ENCODE assay signal across 8 cellular contexts in genomic region chr16:4765511-4766474, GRCh38. TPM values are rescaled to one million over a fixed set of nuclear protein-coding genes. Genes with fewer than 3 reads are reported as not detected.
DNase-seq lines count a peak whose midpoint lies in the region; ATAC-seq lines count a peak whose summit lies in the region.

No MANE protein-coding gene starts in this region.

- H3K36me3 ChIP-seq in ACC112 (ENCODE audit: insufficient read depth, low read length) (peaks cover 3% of the 10 kb centered on the region; the same call in 1 of the 2 replicates), mucosa of stomach (ENCODE audit: control insufficient read depth, insufficient read depth, low read length) (peaks cover 5% of the 10 kb centered on the region)

- H3K36me3 Mint-ChIP-seq in central memory CD8-positive, alpha-beta T cell (ENCODE audit: insufficient read depth): peaks cover 32% of the 10 kb centered on the region

- no peaks in the 10 kb centered on the region for H3K9me3 ChIP-seq in mucosa of stomach (ENCODE audit: control insufficient read depth, low read length)

- H3K4me1 ChIP-seq in ACC112 (ENCODE audit: control insufficient read depth, insufficient read depth, low read length, unreplicated experiment): peaks cover 14% of the 10 kb centered on the region
- peaks cover 21% of the 10 kb centered on the region for H3K4me1 ChIP-seq in mucosa of stomach (ENCODE audit: control insufficient read depth, insufficient read depth, low read length)

- peak overlapping the region; percentile 90 for H3K9ac ChIP-seq in mucosa of stomach (ENCODE audit: low read length)

- peaks cover 24% of the 10 kb centered on the region for H3K79me2 ChIP-seq in ACC112 (ENCODE audit: control insufficient read depth, insufficient read depth, low read length, unreplicated experiment)

- H3K27ac Mint-ChIP-seq in central memory CD8-positive, alpha-beta T cell (ENCODE audit: low read depth): peak overlapping the region; percentile 56

- H3K9me3 Mint-ChIP-seq in central memory CD8-positive, alpha-beta T cell: no peaks in the 10 kb centered on the region

- H2AFZ ChIP-seq in ACC112 (ENCODE audit: low read length, unreplicated experiment): peak overlapping the region; percentile 31

- peaks cover 30% of the 10 kb centered on the region for H3K4me1 Mint-ChIP-seq in central memory CD8-positive, alpha-beta T cell

- H3K27me3 ChIP-seq in ACC112 (ENCODE audit: insufficient read depth, low read length) (no peaks in the 10 kb centered on the region), mucosa of stomach (ENCODE audit: control insufficient read depth, insufficient read depth, low read length) (no peaks in the 10 kb centered on the region)

- H3K27me3 Mint-ChIP-seq in central memory CD8-positive, alpha-beta T cell: no peaks in the 10 kb centered on the region

- peak overlapping the region; percentile 80 for H3K4me3 ChIP-seq in ACC112 (ENCODE audit: low read depth, low read length)
- H3K4me3 ChIP-seq in Jurkat, Clone E6-1 (ENCODE audit: low read length): peak overlapping the region; percentile 81
- H3K4me3 ChIP-seq in mucosa of stomach (ENCODE audit: low read length): peak overlapping the region; percentile 74

- peak overlapping the region; percentile 89 for H3K4me3 Mint-ChIP-seq in central memory CD8-positive, alpha-beta T cell

- H3K27ac ChIP-seq in ACC112 (ENCODE audit: low read depth, low read length): no peak overlapping the region

- DNase-seq in Jurkat, Clone E6-1 (ENCODE audit: low read depth, low spot score): no peak
- no peak for DNase-seq in central memory CD8-positive, alpha-beta T cell (ENCODE audit: low spot score in 2 of 2)
- DNase-seq in NCI-H345 treated with DMSO at 0.1 percent for 48 hours (lab: John Stamatoyannopoulos, UW; ENCODE audit: unreplicated experiment): no peak
- no peak for DNase-seq in DMS 273 treated with DMSO at 0.1 percent for 48 hours (lab: John Stamatoyannopoulos, UW)

- no peak for ATAC-seq in central memory CD8-positive, alpha-beta T cell (replicated peaks; ENCODE audit: extremely low read depth, poor library complexity, severe bottlenecking)
- ATAC-seq in GM21528 (IDR thresholded peaks at IDR 0.05; ENCODE audit: low FRiP score, unreplicated experiment) (no peak), GM18498 (IDR thresholded peaks at IDR 0.05; ENCODE audit: unreplicated experiment) (no peak)

RNA-seq across cellular contexts. Expression of gene ZNF500, which starts 1.2 kb away (rescaled TPM):
- polyA plus RNA-seq in Jurkat, Clone E6-1 (2012; ENCODE audit: insufficient read depth, insufficient read length): 5.6 TPM

RNA-seq across cellular contexts. Expression of gene SEPTIN12, which starts 22.4 kb away (rescaled TPM):
- not detected for polyA plus RNA-seq in Jurkat, Clone E6-1 (2012; ENCODE audit: insufficient read depth, insufficient read length)

RNA-seq across cellular contexts. Expression of gene SMIM22, which starts 29.4 kb away (rescaled TPM):
- not detected for polyA plus RNA-seq in Jurkat, Clone E6-1 (2012; ENCODE audit: insufficient read depth, insufficient read length)

RNA-seq across cellular contexts. Expression of gene DNAAF8, which starts 31.5 kb away (rescaled TPM):
- polyA plus RNA-seq in Jurkat, Clone E6-1 (2012; ENCODE audit: insufficient read depth, insufficient read length): not detected

RNA-seq across cellular contexts. Expression of gene ANKS3, which starts 31.7 kb away (rescaled TPM):
- 13.3 TPM for polyA plus RNA-seq in Jurkat, Clone E6-1 (2012; ENCODE audit: insufficient read depth, insufficient read length)
